ENCODE assay signal across 8 cellular contexts in the genomic region with DNA sequence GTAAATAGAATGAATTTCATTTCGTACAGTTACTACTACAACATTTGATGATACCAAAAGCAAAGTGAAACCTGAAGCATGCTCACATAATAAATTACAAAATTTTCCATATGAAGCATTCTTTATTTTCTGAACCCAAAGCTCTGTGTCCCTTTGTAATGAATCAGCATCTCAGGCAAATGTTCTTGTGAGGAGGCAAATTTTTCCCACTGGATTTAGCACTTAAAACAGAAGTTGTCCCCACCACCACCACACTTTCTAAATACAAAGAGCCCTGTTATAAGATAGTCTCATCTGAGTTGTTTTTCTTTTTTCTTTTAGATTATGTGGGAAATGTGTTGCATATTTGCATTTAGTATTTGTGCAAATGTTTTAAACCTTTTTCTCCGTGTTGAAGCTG.
DNase-seq lines count a peak whose midpoint lies in the region; FAIRE-seq and TF ChIP-seq lines count a peak whose summit lies in the region.

No MANE protein-coding gene starts in this region.

- H3K9me3 Mint-ChIP-seq in HFFc6 = peaks cover 5% of the 10 kb centered on the region; the same call in 1 of the 2 replicates

- no peaks in the 10 kb centered on the region for H3K27me3 ChIP-seq in adrenal gland
- H3K27me3 ChIP-seq in kidney epithelial cell (ENCODE audit: control insufficient read depth, insufficient read depth, low read length) = no peaks in the 10 kb centered on the region
- no peaks in the 10 kb centered on the region for H3K27me3 ChIP-seq in suprapubic skin

- TF ChIP-seq CTCF in HFFc6 (IDR thresholded peaks at IDR 0.05) (no peak), adrenal gland (IDR thresholded peaks at IDR 0.05) (no peak), kidney epithelial cell (IDR thresholded peaks at IDR 0.05; ENCODE audit: insufficient read depth, low read length, poor library complexity, severe bottlenecking) (no peak), suprapubic skin (IDR thresholded peaks at IDR 0.05) (no peak), GM10266 (IDR thresholded peaks at IDR 0.05; ENCODE audit: control insufficient read depth, insufficient read depth, low read depth, missing control alignments) (no peak)

- H3K4me1 Mint-ChIP-seq in HFFc6 (ENCODE audit: low read depth) = peaks cover 21% of the 10 kb centered on the region

- H3K4me1 ChIP-seq in adrenal gland (replicated peaks in 1 of 2) = no peaks in the 10 kb centered on the region
- H3K4me1 ChIP-seq in suprapubic skin = peaks cover 7% of the 10 kb centered on the region

- DNase-seq in CD1c-positive myeloid dendritic cell (ENCODE audit: extremely low spot score) = peak; percentile 6
- no peak for DNase-seq in HFFc6
- no peak for DNase-seq in adrenal gland
- DNase-seq in kidney epithelial cell (ENCODE audit: low read depth) = no peak
- DNase-seq in suprapubic skin (ENCODE audit: low spot score in 2 of 2) = no peak
- no peak for DNase-seq in GM10266 (ENCODE audit: extremely low spot score)
- DNase-seq in MV-4-11 (lab: John Stamatoyannopoulos, UW) = no peak
- no peak for DNase-seq in urothelium cell line (ENCODE audit: low spot score)

- no peaks in the 10 kb centered on the region for H3K36me3 ChIP-seq in adrenal gland (replicated peaks in 1 of 2)
- no peaks in the 10 kb centered on the region for H3K36me3 ChIP-seq in kidney epithelial cell (ENCODE audit: control insufficient read depth, insufficient read depth, low read length)
- H3K36me3 ChIP-seq in suprapubic skin = no peaks in the 10 kb centered on the region

- no peak for TF ChIP-seq EP300 in suprapubic skin (IDR thresholded peaks at IDR 0.05)

- WGBS in adrenal gland, 4 donors = 10 to 17% (median 12%) methylated on average over 2 of the region's 2 CpGs
- WGBS in suprapubic skin = 10% methylated on average over 2 of the region's 2 CpGs

- H3K27ac ChIP-seq in adrenal gland (peak overlapping the region in 2 of 5 donors; percentile 33 to 45), suprapubic skin (peak overlapping the region; percentile 60)

- peak overlapping the region; percentile 40 to 69 (median 44) for H3K4me3 ChIP-seq in adrenal gland
- H3K4me3 ChIP-seq in kidney epithelial cell (ENCODE audit: low read depth, low read length) = peak overlapping the region; percentile 33
- peak overlapping the region; percentile 64 for H3K4me3 ChIP-seq in suprapubic skin

- FAIRE-seq in urothelium cell line (lab: Jason Lieb, UNC) = no peak

- H3K9me3 ChIP-seq in adrenal gland (replicated peaks in 1 of 3) = peaks cover 0 to 3% (median 0%) of the 10 kb centered on the region in 3 donors
- peaks cover 3% of the 10 kb centered on the region for H3K9me3 ChIP-seq in suprapubic skin

- intact Hi-C loops in adrenal gland (cut with DNase I) = no loop called here

- H3K36me3 Mint-ChIP-seq in HFFc6 (ENCODE audit: low read depth) = peaks cover 6% of the 10 kb centered on the region; the same call in 1 of the 2 replicates

- peak overlapping the region; percentile 71 for H3K27ac Mint-ChIP-seq in HFFc6

- H3K4me3 Mint-ChIP-seq in HFFc6 = peak overlapping the region; percentile 94

- 0 out of 2 replicates have a peak, but pooled peaks cover 1% of the 10 kb centered on the region for H3K27me3 Mint-ChIP-seq in HFFc6 (ENCODE audit: insufficient read depth)

- TF ChIP-seq POLR2A in adrenal gland (IDR thresholded peaks at IDR 0.05) (no peak), suprapubic skin (IDR thresholded peaks at IDR 0.05) (no peak)
